In the genomic region with DNA sequence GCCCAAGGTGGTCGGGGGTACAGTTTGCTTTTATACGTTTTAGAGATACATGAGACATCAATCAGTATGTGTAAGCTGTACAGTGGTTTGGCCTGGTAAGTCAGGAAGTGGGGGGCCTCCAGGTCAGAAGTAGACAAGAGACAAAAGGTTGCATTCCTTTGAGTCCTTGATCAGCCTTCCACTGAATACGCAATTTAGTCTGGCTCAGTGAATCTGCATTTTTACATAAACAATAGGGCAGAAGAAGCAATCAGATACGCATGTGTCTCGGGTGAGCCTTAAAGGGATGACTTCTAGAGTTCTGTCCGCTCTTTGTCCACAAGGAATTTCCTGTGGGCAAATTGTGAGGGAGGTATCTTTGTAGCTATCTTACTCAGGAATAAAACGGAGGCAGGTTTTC, we compare ENCODE assay signal across 18 cellular contexts.
DNase-seq lines count a peak whose midpoint lies in the region; ATAC-seq and TF ChIP-seq lines count a peak whose summit lies in the region.
"Had no signal": no experiment of that assay in that cellular context is flagged by ENCODE, and none has a peak within 500 bp of the region (broad histone marks: within the 10 kb centered on the region; RNA-seq: fewer than 3 reads in every experiment).

No MANE protein-coding gene starts in this region.

- no peak overlapping the region for H3K27ac Mint-ChIP-seq in neural progenitor cell
- H3K27ac Mint-ChIP-seq: activated CD4-positive, alpha-beta T cell treated with anti-CD3 and anti-CD28 coated beads, Interleukin-2, amount 10 ng/mL, durations not matched to agents 24 days and 14 days; dendritic cell treated with granulocyte-macrophage colony-stimulating factor and Interleukin-4, amounts not matched to agents 40 ng/mL and 50 ng/mL, for 4 days had no signal

- H3K4me3 ChIP-seq in RWPE2 (ENCODE audit: severe bottlenecking) (no peak overlapping the region), esophagus (ENCODE audit: low read depth in 1 of 2, low read length in 2 of 2) (no peak overlapping the region), neural progenitor cell (no peak overlapping the region)
- H3K4me3 ChIP-seq: A549, cardiac muscle cell had no signal

- H3K27ac ChIP-seq in RWPE2 (ENCODE audit: poor library complexity, severe bottlenecking) (peak overlapping the region; percentile 100), esophagus (ENCODE audit: low read depth in 2 of 2, low read length in 1 of 2) (peak overlapping the region; percentile 93 to 99), neural progenitor cell (no peak overlapping the region)
- H3K27ac ChIP-seq: A549, parathyroid adenoma had no signal

- TF ChIP-seq CTCF in RWPE2 (IDR thresholded peaks at IDR 0.05; ENCODE audit: poor library complexity, severe bottlenecking) (no peak), neural progenitor cell (IDR thresholded peaks at IDR 0.05) (no peak)

- intact Hi-C loops in sciatic nerve (cut with DNase I): no loop called here

- no peak overlapping the region for H3K4me3 Mint-ChIP-seq in neural progenitor cell
- H3K4me3 Mint-ChIP-seq: activated CD4-positive, alpha-beta T cell treated with anti-CD3 and anti-CD28 coated beads, Interleukin-2, amount 10 ng/mL, durations not matched to agents 24 days and 14 days; dendritic cell treated with granulocyte-macrophage colony-stimulating factor and Interleukin-4, amounts not matched to agents 40 ng/mL and 50 ng/mL, for 4 days had no signal

- H3K27me3 Mint-ChIP-seq in neural progenitor cell (ENCODE audit: insufficient read depth, low read depth): peaks cover 6% of the 10 kb centered on the region

- peaks cover 2% of the 10 kb centered on the region for H3K36me3 Mint-ChIP-seq in neural progenitor cell

- H3K79me2 ChIP-seq in neural progenitor cell (ENCODE audit: low read depth): no peaks in the 10 kb centered on the region
- H3K79me2 ChIP-seq: parathyroid adenoma had no signal

- H3K9me3 Mint-ChIP-seq in neural progenitor cell: peaks cover 4% of the 10 kb centered on the region
- H3K9me3 Mint-ChIP-seq: activated CD4-positive, alpha-beta T cell treated with anti-CD3 and anti-CD28 coated beads, Interleukin-2, amount 10 ng/mL, durations not matched to agents 24 days and 14 days; dendritic cell treated with granulocyte-macrophage colony-stimulating factor and Interleukin-4, amounts not matched to agents 40 ng/mL and 50 ng/mL, for 4 days had no signal

- ATAC-seq in RWPE2 (ENCODE audit: low read depth) (no peak), sciatic nerve (no peak), HG03521 (IDR thresholded peaks at IDR 0.05; ENCODE audit: unreplicated experiment) (no peak), HG02870 (IDR thresholded peaks at IDR 0.05; ENCODE audit: unreplicated experiment) (no peak)

- peak overlapping the region; percentile 46 for H3K4me2 ChIP-seq in neural progenitor cell
- H3K4me2 ChIP-seq: A549, SK-N-SH had no signal

- H2AFZ ChIP-seq in neural progenitor cell (replicated peaks): no peak overlapping the region
- H2AFZ ChIP-seq: parathyroid adenoma had no signal

- peak; percentile 18 for DNase-seq in Daoy (ENCODE audit: low read depth)
- no peak for DNase-seq in RWPE2 (ENCODE audit: low spot score)
- DNase-seq in neural progenitor cell (ENCODE audit: low spot score): peak; percentile 41
- DNase-seq in stimulated activated CD4-positive, alpha-beta T cell treated with anti-CD3 and anti-CD28 coated beads, Interleukin-4, amount 100 ng/mL, for 1 hour: no peak
- no peak for DNase-seq in sciatic nerve (ENCODE audit: low spot score)
- DNase-seq: activated CD4-positive, alpha-beta T cell treated with anti-CD3 and anti-CD28 coated beads, Interleukin-2, amount 10 ng/mL, durations not matched to agents 24 days and 14 days; activated effector memory CD4-positive, alpha-beta T cell treated with anti-CD3 and anti-CD28 coated beads, Interleukin-2, amount 50 U/mL, for 16 hours; NCI-H1694 treated with DMSO at 0.1 percent for 48 hours; NCI-H345; SK-N-SH; stimulated activated CD4-positive, alpha-beta T cell treated with anti-CD3 and anti-CD28 coated beads, Interleukin-4, amount 100 ng/mL, for 4 hours had no signal

- no peaks in the 10 kb centered on the region for H4K20me1 ChIP-seq in neural progenitor cell (ENCODE audit: low read depth)

- H3K27me3 ChIP-seq in RWPE2 (ENCODE audit: insufficient read depth, poor library complexity, severe bottlenecking) (no peaks in the 10 kb centered on the region), esophagus (ENCODE audit: control insufficient read depth in 1 of 2, insufficient read depth in 2 of 2, low read length in 2 of 2) (no peaks in the 10 kb centered on the region), neural progenitor cell (no peaks in the 10 kb centered on the region)
- H3K27me3 ChIP-seq: cardiac muscle cell had no signal

- H3K9me3 ChIP-seq in RWPE2 (ENCODE audit: severe bottlenecking) (no peaks in the 10 kb centered on the region), esophagus (ENCODE audit: control insufficient read depth in 2 of 2, insufficient read depth in 1 of 2, low read depth in 1 of 2, low read length in 1 of 2) (no peaks in the 10 kb centered on the region), neural progenitor cell (ENCODE audit: low read depth) (no peaks in the 10 kb centered on the region)
- H3K9me3 ChIP-seq: A549, SK-N-SH had no signal

- peaks cover 43% of the 10 kb centered on the region for H3K4me1 Mint-ChIP-seq in neural progenitor cell

- WGBS in esophagus, 2 donors: 78 to 80% methylated on average over 7 of the region's 7 CpGs

- no peaks in the 10 kb centered on the region for H3F3A ChIP-seq in neural progenitor cell (ENCODE audit: low read depth)

- H3K36me3 ChIP-seq in RWPE2 (ENCODE audit: low read depth) (no peaks in the 10 kb centered on the region), esophagus (ENCODE audit: control insufficient read depth in 2 of 2, insufficient read depth in 2 of 2, low read length in 1 of 2) (no peaks in the 10 kb centered on the region), neural progenitor cell (no peaks in the 10 kb centered on the region)
- H3K36me3 ChIP-seq: cardiac muscle cell had no signal

- H3K4me1 ChIP-seq in RWPE2 (ENCODE audit: insufficient read depth, poor library complexity, severe bottlenecking) (peaks cover 46% of the 10 kb centered on the region), esophagus (ENCODE audit: control insufficient read depth in 2 of 2, insufficient read depth in 2 of 2, low read length in 1 of 2) (peaks cover 3 to 14% of the 10 kb centered on the region in 2 donors), neural progenitor cell (peaks cover 33% of the 10 kb centered on the region)
- H3K4me1 ChIP-seq: parathyroid adenoma had no signal

- no peak overlapping the region for H3K9ac ChIP-seq in neural progenitor cell
- H3K9ac ChIP-seq: parathyroid adenoma, SK-N-SH had no signal

Comparison
In these comparisons a context has a peak if more than half of its experiments do, and no peak if none do; other contexts are left out.
1. DNase-seq: peak in Daoy (single experiment) and neural progenitor cell (single experiment); none in RWPE2 (single experiment), stimulated activated CD4-positive, alpha-beta T cell treated with anti-CD3 and anti-CD28 coated beads, Interleukin-4, amount 100 ng/mL, for 1 hour (single experiment) and sciatic nerve (single experiment).